22 cellular contexts compared by ENCODE assay signal in the genomic region with DNA sequence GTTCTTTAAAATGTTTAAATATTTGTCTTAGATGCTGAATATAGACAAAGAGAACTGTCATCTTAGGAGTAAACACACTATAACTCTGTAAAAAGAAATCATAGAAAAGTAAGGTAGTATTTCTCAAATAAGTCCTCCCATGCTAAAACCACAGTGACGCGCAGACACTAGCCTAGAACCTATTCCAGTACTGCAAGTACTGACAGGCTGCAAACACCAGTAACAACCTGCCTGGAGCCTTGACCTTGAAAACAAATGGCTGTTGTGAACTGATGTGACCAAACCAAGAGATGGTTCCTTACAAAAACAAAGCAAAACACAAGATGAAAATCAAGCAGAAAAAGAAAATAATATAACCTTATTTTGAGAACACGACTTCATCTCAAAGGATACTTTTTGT. TPM values are rescaled to one million over a fixed set of nuclear protein-coding genes. Genes with fewer than 3 reads are reported as not detected.
DNase-seq lines count a peak whose midpoint lies in the region; ATAC-seq and TF ChIP-seq lines count a peak whose summit lies in the region.
"Had no signal": no experiment of that assay in that cellular context is flagged by ENCODE, and none has a peak within 500 bp of the region (broad histone marks: within the 10 kb centered on the region; RNA-seq: fewer than 3 reads in every experiment).

No MANE protein-coding gene starts in this region.

- 42 to 48% methylated on average over 3 of the region's 3 CpGs for WGBS in esophagus squamous epithelium, 2 donors

- peak overlapping the region; percentile 69 for H3K27ac Mint-ChIP-seq in stimulated activated naive CD8-positive, alpha-beta T cell treated with anti-CD3 and anti-CD28 coated beads, Interleukin-15, Interleukin-2, amounts not matched to agents 100 ng/mL and 50 ng/mL, for 24 hours
- H3K27ac Mint-ChIP-seq in stimulated activated naive CD8-positive, alpha-beta T cell treated with anti-CD3 and anti-CD28 coated beads, Interleukin-15, amount 100 ng/mL, for 72 hours = no peak overlapping the region
- H3K27ac Mint-ChIP-seq in T-helper 17 cell = peak overlapping the region; percentile 99
- H3K27ac Mint-ChIP-seq: activated CD4-positive, alpha-beta T cell treated with anti-CD3 and anti-CD28 coated beads, Interleukin-2, amount 10 ng/mL, durations not matched to agents 7 days and 5 days had no signal

- no peaks in the 10 kb centered on the region for H3K9me3 Mint-ChIP-seq in stimulated activated naive CD8-positive, alpha-beta T cell treated with anti-CD3 and anti-CD28 coated beads, Interleukin-15, Interleukin-2, amounts not matched to agents 100 ng/mL and 50 ng/mL, for 24 hours
- peaks cover 0 to 10% of the 10 kb centered on the region in 2 donors for H3K9me3 Mint-ChIP-seq in stimulated activated naive CD8-positive, alpha-beta T cell treated with anti-CD3 and anti-CD28 coated beads, Interleukin-15, amount 100 ng/mL, for 72 hours
- H3K9me3 Mint-ChIP-seq: natural killer cell treated with Interleukin-12 subunit alpha and Interleukin-12 subunit beta and Interleukin-15 and Interleukin-18, amount 100 ng/mL, for 72 hours had no signal

- DNase-seq in stimulated activated naive CD8-positive, alpha-beta T cell treated with anti-CD3 and anti-CD28 coated beads, Interleukin-15, amount 100 ng/mL, for 72 hours = no peak
- no peak for DNase-seq in T-helper 17 cell
- DNase-seq in esophagus squamous epithelium (lab: John Stamatoyannopoulos, UW) = no peak
- no peak for DNase-seq in NCI-H69 (lab: John Stamatoyannopoulos, UW)
- no peak for DNase-seq in NCI-H1417 (lab: John Stamatoyannopoulos, UW)
- DNase-seq in NOMO-1 treated with dmso at 0.1 percent for 144 hours (lab: John Stamatoyannopoulos, UW; ENCODE audit: unreplicated experiment) = no peak
- DNase-seq: activated CD4-positive, alpha-beta T cell treated with anti-CD3 and anti-CD28 coated beads, Interleukin-2, amount 10 ng/mL, durations not matched to agents 7 days and 5 days; activated naive CD4-positive, alpha-beta T cell; activated T-cell treated with anti-CD3 and anti-CD28 coated beads for 4 hours; aorta; DMS79; mesendoderm; NCI-H1105; NCI-H2081 treated with DMSO at 0.1 percent for 48 hours; NK-92 treated with Interleukin-12 subunit alpha and Interleukin-12 subunit beta, amount 100 ng/mL, for 24 hours; right lobe of liver; testis had no signal

- intact Hi-C loops in esophagus squamous epithelium (cut with DNase I) = no loop called here

- H3K9me3 ChIP-seq in T-helper 17 cell (ENCODE audit: control insufficient read depth, low read length, poor library complexity, severe bottlenecking) = no peaks in the 10 kb centered on the region
- H3K9me3 ChIP-seq in esophagus squamous epithelium = no peaks in the 10 kb centered on the region
- H3K9me3 ChIP-seq: esophagus muscularis mucosa, testis had no signal

- H3K4me3 ChIP-seq in esophagus squamous epithelium = no peak overlapping the region
- H3K4me3 ChIP-seq: esophagus muscularis mucosa, right lobe of liver, testis had no signal

- ATAC-seq in stimulated activated naive CD8-positive, alpha-beta T cell treated with anti-CD3 and anti-CD28 coated beads, Interleukin-15, amount 100 ng/mL, for 72 hours = no peak
- ATAC-seq in T-helper 17 cell = peak; percentile 35
- ATAC-seq: natural killer cell treated with Interleukin-12 subunit alpha and Interleukin-12 subunit beta and Interleukin-15 and Interleukin-18, amount 100 ng/mL, for 72 hours; right lobe of liver had no signal

- peak overlapping the region in 3 of 4 donors; percentile 25 to 69 (median 60) for H3K27ac ChIP-seq in esophagus squamous epithelium
- H3K27ac ChIP-seq: esophagus muscularis mucosa, KMS-11, parathyroid adenoma, right lobe of liver, testis had no signal

- TF ChIP-seq CTCF in esophagus squamous epithelium (IDR thresholded peaks at IDR 0.05) = no peak

- H3K4me1 Mint-ChIP-seq in stimulated activated naive CD8-positive, alpha-beta T cell treated with anti-CD3 and anti-CD28 coated beads, Interleukin-15, Interleukin-2, amounts not matched to agents 100 ng/mL and 50 ng/mL, for 24 hours (ENCODE audit: low read depth) = peaks cover 78% of the 10 kb centered on the region
- H3K4me1 Mint-ChIP-seq in stimulated activated naive CD8-positive, alpha-beta T cell treated with anti-CD3 and anti-CD28 coated beads, Interleukin-15, amount 100 ng/mL, for 72 hours = peaks cover 81% of the 10 kb centered on the region
- H3K4me1 Mint-ChIP-seq in T-helper 17 cell = peaks cover 45% of the 10 kb centered on the region

- no peaks in the 10 kb centered on the region for H3K27me3 ChIP-seq in esophagus squamous epithelium
- H3K27me3 ChIP-seq: esophagus muscularis mucosa, right lobe of liver, testis had no signal

- peaks cover 41% of the 10 kb centered on the region for H3K36me3 Mint-ChIP-seq in stimulated activated naive CD8-positive, alpha-beta T cell treated with anti-CD3 and anti-CD28 coated beads, Interleukin-15, Interleukin-2, amounts not matched to agents 100 ng/mL and 50 ng/mL, for 24 hours (ENCODE audit: low read depth)
- H3K36me3 Mint-ChIP-seq in T-helper 17 cell (ENCODE audit: low read depth) = peaks cover 2% of the 10 kb centered on the region

- no peak overlapping the region for H3K4me3 Mint-ChIP-seq in stimulated activated naive CD8-positive, alpha-beta T cell treated with anti-CD3 and anti-CD28 coated beads, Interleukin-15, Interleukin-2, amounts not matched to agents 100 ng/mL and 50 ng/mL, for 24 hours
- H3K4me3 Mint-ChIP-seq in stimulated activated naive CD8-positive, alpha-beta T cell treated with anti-CD3 and anti-CD28 coated beads, Interleukin-15, amount 100 ng/mL, for 72 hours = peak overlapping the region in 1 of 2 donors; percentile 35
- peak overlapping the region; percentile 46 for H3K4me3 Mint-ChIP-seq in T-helper 17 cell
- H3K4me3 Mint-ChIP-seq: activated CD4-positive, alpha-beta T cell treated with anti-CD3 and anti-CD28 coated beads, Interleukin-2, amount 10 ng/mL, durations not matched to agents 7 days and 5 days; natural killer cell treated with Interleukin-12 subunit alpha and Interleukin-12 subunit beta and Interleukin-15 and Interleukin-18, amount 100 ng/mL, for 72 hours had no signal

- H3K4me1 ChIP-seq in esophagus squamous epithelium = peaks cover 0 to 57% (median 10%) of the 10 kb centered on the region in 3 donors
- H3K4me1 ChIP-seq: parathyroid adenoma, testis had no signal

- H3K36me3 ChIP-seq in esophagus squamous epithelium = peaks cover 0 to 17% (median 0%) of the 10 kb centered on the region in 3 donors

- TF ChIP-seq POLR2A in esophagus squamous epithelium (IDR thresholded peaks at IDR 0.05) = no peak

- H3K27me3 Mint-ChIP-seq in stimulated activated naive CD8-positive, alpha-beta T cell treated with anti-CD3 and anti-CD28 coated beads, Interleukin-15, Interleukin-2, amounts not matched to agents 100 ng/mL and 50 ng/mL, for 24 hours = no peaks in the 10 kb centered on the region
- H3K27me3 Mint-ChIP-seq in stimulated activated naive CD8-positive, alpha-beta T cell treated with anti-CD3 and anti-CD28 coated beads, Interleukin-15, amount 100 ng/mL, for 72 hours = no peaks in the 10 kb centered on the region
- H3K27me3 Mint-ChIP-seq in T-helper 17 cell = no peaks in the 10 kb centered on the region
- H3K27me3 Mint-ChIP-seq: activated CD4-positive, alpha-beta T cell treated with anti-CD3 and anti-CD28 coated beads, Interleukin-2, amount 10 ng/mL, durations not matched to agents 7 days and 5 days; natural killer cell treated with Interleukin-12 subunit alpha and Interleukin-12 subunit beta and Interleukin-15 and Interleukin-18, amount 100 ng/mL, for 72 hours had no signal

RNA-seq across cellular contexts. Expression of gene TIFA, which starts 8.5 kb away (rescaled TPM):
- total RNA-seq in T-helper 17 cell (10 to 100 TPM; 38.4 to 98.7 TPM), esophagus squamous epithelium (10 to 100 TPM in 2 of 4 donors, 1 to 10 TPM in 2; 7.6 to 15.7 (median 10.4) TPM)

RNA-seq across cellular contexts. Expression of gene ALPK1, which starts 19.9 kb away (rescaled TPM):
- total RNA-seq in T-helper 17 cell (10 to 100 TPM in 1 of 2 donors, 1 to 10 TPM in 1; 7.1 to 18.2 TPM), esophagus squamous epithelium (10 to 100 TPM; 12.6 to 19.5 (median 12.8) TPM)

RNA-seq across cellular contexts. Expression of gene AP1AR, which starts 45.6 kb away (rescaled TPM):
- 10 to 100 TPM; 10.4 to 15.2 TPM for total RNA-seq in T-helper 17 cell
- total RNA-seq in esophagus squamous epithelium = 10 to 100 TPM in 3 of 4 donors, 1 to 10 TPM in 1; 9.6 to 25.1 (median 20.5) TPM

Comparison
In these comparisons a context has a peak if more than half of its experiments do, and no peak if none do; other contexts are left out.
1. H3K27ac Mint-ChIP-seq: peak in stimulated activated naive CD8-positive, alpha-beta T cell treated with anti-CD3 and anti-CD28 coated beads, Interleukin-15, Interleukin-2, amounts not matched to agents 100 ng/mL and 50 ng/mL, for 24 hours (single experiment) and T-helper 17 cell (single experiment); none in stimulated activated naive CD8-positive, alpha-beta T cell treated with anti-CD3 and anti-CD28 coated beads, Interleukin-15, amount 100 ng/mL, for 72 hours (0 of 2).